ENCODE assay signal across 9 cellular contexts in the genomic region with DNA sequence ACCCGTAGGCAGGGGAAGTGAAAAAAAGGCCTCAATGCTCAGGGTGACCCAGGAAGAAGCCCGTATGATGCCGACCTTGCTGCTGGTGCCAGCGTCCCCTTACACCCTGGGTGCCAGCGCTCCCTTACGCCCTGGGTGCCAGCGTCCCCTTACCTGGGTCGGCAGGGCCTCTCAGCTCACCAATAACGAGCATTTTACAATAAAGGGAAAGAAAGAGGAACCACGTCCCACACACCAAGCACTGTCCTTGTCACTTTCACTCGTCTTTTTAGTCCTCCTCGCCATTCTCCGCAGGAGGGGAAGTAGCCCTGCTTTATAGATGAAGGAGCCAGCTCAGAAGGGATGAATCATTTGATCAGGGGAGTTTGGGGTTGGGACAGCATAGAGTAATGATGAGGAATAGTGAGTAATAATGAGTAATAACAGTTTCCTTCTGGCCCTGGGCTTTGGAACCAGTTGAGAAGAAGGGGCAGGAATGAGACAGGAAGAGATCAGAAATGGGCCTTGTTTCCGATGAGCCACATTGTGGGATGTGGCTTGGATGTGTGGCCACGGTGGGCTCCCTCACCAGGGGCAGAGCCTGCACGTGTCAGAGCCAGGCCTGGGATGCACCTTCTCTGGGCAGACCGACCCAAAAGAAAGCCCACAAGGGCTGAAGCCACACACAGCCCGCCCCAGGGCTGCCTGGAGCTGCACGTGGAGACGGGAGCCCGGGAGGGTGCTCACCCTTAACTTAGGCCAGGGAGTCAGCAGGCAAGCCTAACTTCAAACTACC.
DNase-seq lines count a peak whose midpoint lies in the region; ATAC-seq and TF ChIP-seq lines count a peak whose summit lies in the region.
"Had no signal": no experiment of that assay in that cellular context is flagged by ENCODE, and none has a peak within 500 bp of the region (broad histone marks: within the 10 kb centered on the region; RNA-seq: fewer than 3 reads in every experiment).

No MANE protein-coding gene starts in this region.

- H3K9me3 ChIP-seq in right cardiac atrium (ENCODE audit: control insufficient read depth, low read length), result no peaks in the 10 kb centered on the region

- CTCF ChIA-PET in RWPE1 (lab: Yijun Ruan, JAX), result interaction anchor here (0.9 to 1.0 kb wide), 2 partner anchors 13 to 15 kb away, joined by 4 read pairs; no protein-coding TSS in a partner anchor

- no peak overlapping the region for H3K4me3 Mint-ChIP-seq in GM23338

- 0 out of 3 replicates have a peak, but pooled peaks cover 6% of the 10 kb centered on the region for H3K36me3 Mint-ChIP-seq in GM23338 (ENCODE audit: low read depth)

- no peak overlapping the region for H2AFZ ChIP-seq in GM23338

- H3K27ac ChIP-seq in RWPE1, result peak overlapping the region; percentile 85
- H3K27ac ChIP-seq in GM23338 (ENCODE audit: low read depth), result no peak overlapping the region
- no peak overlapping the region for H3K27ac ChIP-seq in right cardiac atrium (ENCODE audit: low read length)
- H3K27ac ChIP-seq: KMS-11 had no signal

- H3K4me1 ChIP-seq in GM23338 (ENCODE audit: insufficient read depth), result no peaks in the 10 kb centered on the region
- peaks cover 13% of the 10 kb centered on the region for H3K4me1 ChIP-seq in right cardiac atrium (ENCODE audit: control insufficient read depth, insufficient read depth, low read length)

- no peaks in the 10 kb centered on the region for H3K36me3 ChIP-seq in GM23338 (ENCODE audit: insufficient read depth)

- intact Hi-C loops in right cardiac atrium (cut with DNase I), result no loop called here

- DNase-seq in GOT3 (lab: John Stamatoyannopoulos, UW), result peak; percentile 42
- DNase-seq in RWPE1 (ENCODE audit: low spot score), result peak; percentile 93
- peak; percentile 93 for DNase-seq in dermis blood vessel endothelial cell
- peak; percentile 80 for DNase-seq in stimulated activated CD4-positive, alpha-beta T cell treated with anti-CD3 and anti-CD28 coated beads, Interleukin-1b, Interleukin-23, amount 100 ng/mL, for 48 hours
- no peak for DNase-seq in GM23338 (ENCODE audit: low spot score)
- no peak for DNase-seq in right cardiac atrium

- H3K27ac Mint-ChIP-seq in GM23338, result no peak overlapping the region; the same call in 1 of the 2 replicates

- ATAC-seq in GM21528 (IDR thresholded peaks at IDR 0.05; ENCODE audit: low FRiP score, unreplicated experiment) (no peak), GM23338 (no peak), right cardiac atrium (no peak), HG03521 (IDR thresholded peaks at IDR 0.05; ENCODE audit: unreplicated experiment) (no peak)

- H3K4me2 ChIP-seq in GM23338, result no peak overlapping the region
- H3K4me2 ChIP-seq: KMS-11 had no signal

- H3K27me3 Mint-ChIP-seq in GM23338 (ENCODE audit: insufficient read depth, low read depth, poor library complexity), result peaks cover 5% of the 10 kb centered on the region

- H3K9me2 ChIP-seq in GM23338 (ENCODE audit: insufficient read depth), result no peaks in the 10 kb centered on the region

- POLR2A ChIA-PET in RWPE1 (lab: Yijun Ruan, JAX; ENCODE audit: low non-redundant PET), result no interaction called here

- TF ChIP-seq CTCF in RWPE1 (conservative IDR thresholded peaks at IDR 0.05; ENCODE audit: low read depth), result no peak
- no peak for TF ChIP-seq CTCF in GM23338 (conservative IDR thresholded peaks at IDR 0.05; ENCODE audit: low read depth in 2 of 2)

- H3F3A ChIP-seq in GM23338 (replicated peaks; ENCODE audit: low read depth), result no peaks in the 10 kb centered on the region

- H4K20me1 ChIP-seq in GM23338 (replicated peaks; ENCODE audit: insufficient read depth), result no peaks in the 10 kb centered on the region

- H3K27me3 ChIP-seq in GM23338 (ENCODE audit: insufficient read depth) (no peaks in the 10 kb centered on the region), right cardiac atrium (ENCODE audit: control insufficient read depth, insufficient read depth) (no peaks in the 10 kb centered on the region)

- H3K4me1 Mint-ChIP-seq in GM23338, result peaks cover 6% of the 10 kb centered on the region

- 85% methylated on average over 21 of the region's 21 CpGs for WGBS in right cardiac atrium

- H3K9me3 Mint-ChIP-seq in GM23338, result no peaks in the 10 kb centered on the region

- no peaks in the 10 kb centered on the region for H3K79me2 ChIP-seq in GM23338 (replicated peaks; ENCODE audit: insufficient read depth)

- H3K4me3 ChIP-seq in GM23338, result no peak overlapping the region
- no peak overlapping the region for H3K4me3 ChIP-seq in right cardiac atrium (ENCODE audit: low read length)

TF ChIP-seq in GM23338, 12 proteins besides CTCF, POLR2A, EP300 and RAD21 (continues in another document):
- no peak for TF ChIP-seq EZH2phosphoT487 (IDR thresholded peaks at IDR 0.05; ENCODE audit: unreplicated experiment)
- TF ChIP-seq NANOG (IDR thresholded peaks at IDR 0.05; ENCODE audit: borderline replicate concordance), result no peak
- no peak for TF ChIP-seq STAT1 (IDR thresholded peaks at IDR 0.05; ENCODE audit: unreplicated experiment)
- TF ChIP-seq, protein P1, sequence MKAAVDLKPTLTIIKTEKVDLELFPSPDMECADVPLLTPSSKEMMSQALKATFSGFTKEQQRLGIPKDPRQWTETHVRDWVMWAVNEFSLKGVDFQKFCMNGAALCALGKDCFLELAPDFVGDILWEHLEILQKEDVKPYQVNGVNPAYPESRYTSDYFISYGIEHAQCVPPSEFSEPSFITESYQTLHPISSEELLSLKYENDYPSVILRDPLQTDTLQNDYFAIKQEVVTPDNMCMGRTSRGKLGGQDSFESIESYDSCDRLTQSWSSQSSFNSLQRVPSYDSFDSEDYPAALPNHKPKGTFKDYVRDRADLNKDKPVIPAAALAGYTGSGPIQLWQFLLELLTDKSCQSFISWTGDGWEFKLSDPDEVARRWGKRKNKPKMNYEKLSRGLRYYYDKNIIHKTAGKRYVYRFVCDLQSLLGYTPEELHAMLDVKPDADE (IDR thresholded peaks at IDR 0.05), result no peak
- TF ChIP-seq, protein P2, sequence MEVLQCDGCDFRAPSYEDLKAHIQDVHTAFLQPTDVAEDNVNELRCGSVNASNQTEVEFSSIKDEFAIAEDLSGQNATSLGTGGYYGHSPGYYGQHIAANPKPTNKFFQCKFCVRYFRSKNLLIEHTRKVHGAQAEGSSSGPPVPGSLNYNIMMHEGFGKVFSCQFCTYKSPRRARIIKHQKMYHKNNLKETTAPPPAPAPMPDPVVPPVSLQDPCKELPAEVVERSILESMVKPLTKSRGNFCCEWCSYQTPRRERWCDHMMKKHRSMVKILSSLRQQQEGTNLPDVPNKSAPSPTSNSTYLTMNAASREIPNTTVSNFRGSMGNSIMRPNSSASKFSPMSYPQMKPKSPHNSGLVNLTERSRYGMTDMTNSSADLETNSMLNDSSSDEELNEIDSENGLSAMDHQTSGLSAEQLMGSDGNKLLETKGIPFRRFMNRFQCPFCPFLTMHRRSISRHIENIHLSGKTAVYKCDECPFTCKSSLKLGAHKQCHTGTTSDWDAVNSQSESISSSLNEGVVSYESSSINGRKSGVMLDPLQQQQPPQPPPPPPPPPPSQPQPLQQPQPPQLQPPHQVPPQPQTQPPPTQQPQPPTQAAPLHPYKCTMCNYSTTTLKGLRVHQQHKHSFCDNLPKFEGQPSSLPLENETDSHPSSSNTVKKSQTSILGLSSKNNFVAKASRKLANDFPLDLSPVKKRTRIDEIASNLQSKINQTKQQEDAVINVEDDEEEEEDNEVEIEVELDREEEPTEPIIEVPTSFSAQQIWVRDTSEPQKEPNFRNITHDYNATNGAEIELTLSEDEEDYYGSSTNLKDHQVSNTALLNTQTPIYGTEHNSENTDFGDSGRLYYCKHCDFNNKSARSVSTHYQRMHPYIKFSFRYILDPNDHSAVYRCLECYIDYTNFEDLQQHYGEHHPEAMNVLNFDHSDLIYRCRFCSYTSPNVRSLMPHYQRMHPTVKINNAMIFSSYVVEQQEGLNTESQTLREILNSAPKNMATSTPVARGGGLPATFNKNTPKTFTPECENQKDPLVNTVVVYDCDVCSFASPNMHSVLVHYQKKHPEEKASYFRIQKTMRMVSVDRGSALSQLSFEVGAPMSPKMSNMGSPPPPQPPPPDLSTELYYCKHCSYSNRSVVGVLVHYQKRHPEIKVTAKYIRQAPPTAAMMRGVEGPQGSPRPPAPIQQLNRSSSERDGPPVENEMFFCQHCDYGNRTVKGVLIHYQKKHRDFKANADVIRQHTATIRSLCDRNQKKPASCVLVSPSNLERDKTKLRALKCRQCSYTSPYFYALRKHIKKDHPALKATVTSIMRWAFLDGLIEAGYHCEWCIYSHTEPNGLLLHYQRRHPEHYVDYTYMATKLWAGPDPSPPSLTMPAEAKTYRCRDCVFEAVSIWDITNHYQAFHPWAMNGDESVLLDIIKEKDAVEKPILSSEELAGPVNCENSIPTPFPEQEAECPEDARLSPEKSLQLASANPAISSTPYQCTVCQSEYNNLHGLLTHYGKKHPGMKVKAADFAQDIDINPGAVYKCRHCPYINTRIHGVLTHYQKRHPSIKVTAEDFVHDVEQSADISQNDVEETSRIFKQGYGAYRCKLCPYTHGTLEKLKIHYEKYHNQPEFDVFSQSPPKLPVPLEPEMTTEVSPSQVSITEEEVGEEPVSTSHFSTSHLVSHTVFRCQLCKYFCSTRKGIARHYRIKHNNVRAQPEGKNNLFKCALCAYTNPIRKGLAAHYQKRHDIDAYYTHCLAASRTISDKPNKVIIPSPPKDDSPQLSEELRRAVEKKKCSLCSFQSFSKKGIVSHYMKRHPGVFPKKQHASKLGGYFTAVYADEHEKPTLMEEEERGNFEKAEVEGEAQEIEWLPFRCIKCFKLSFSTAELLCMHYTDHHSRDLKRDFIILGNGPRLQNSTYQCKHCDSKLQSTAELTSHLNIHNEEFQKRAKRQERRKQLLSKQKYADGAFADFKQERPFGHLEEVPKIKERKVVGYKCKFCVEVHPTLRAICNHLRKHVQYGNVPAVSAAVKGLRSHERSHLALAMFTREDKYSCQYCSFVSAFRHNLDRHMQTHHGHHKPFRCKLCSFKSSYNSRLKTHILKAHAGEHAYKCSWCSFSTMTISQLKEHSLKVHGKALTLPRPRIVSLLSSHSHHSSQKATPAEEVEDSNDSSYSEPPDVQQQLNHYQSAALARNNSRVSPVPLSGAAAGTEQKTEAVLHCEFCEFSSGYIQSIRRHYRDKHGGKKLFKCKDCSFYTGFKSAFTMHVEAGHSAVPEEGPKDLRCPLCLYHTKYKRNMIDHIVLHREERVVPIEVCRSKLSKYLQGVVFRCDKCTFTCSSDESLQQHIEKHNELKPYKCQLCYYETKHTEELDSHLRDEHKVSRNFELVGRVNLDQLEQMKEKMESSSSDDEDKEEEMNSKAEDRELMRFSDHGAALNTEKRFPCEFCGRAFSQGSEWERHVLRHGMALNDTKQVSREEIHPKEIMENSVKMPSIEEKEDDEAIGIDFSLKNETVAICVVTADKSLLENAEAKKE (CRISPR knock-in tag; IDR thresholded peaks at IDR 0.05), result no peak
- no peak for TF ChIP-seq ZNF114 (CRISPR knock-in tag; IDR thresholded peaks at IDR 0.05)

Comparison
In these comparisons a context has a peak if more than half of its experiments do, and no peak if none do; other contexts are left out.
1. DNase-seq: peak in GOT3 (single experiment), RWPE1 (single experiment), dermis blood vessel endothelial cell (single experiment) and stimulated activated CD4-positive, alpha-beta T cell treated with anti-CD3 and anti-CD28 coated beads, Interleukin-1b, Interleukin-23, amount 100 ng/mL, for 48 hours (single experiment); none in GM23338 (single experiment) and right cardiac atrium (0 of 3).